ENCODE assay signal across 9 cellular contexts in genomic region chr19:38691938-38692457, GRCh38. TPM values are rescaled to one million over a fixed set of nuclear protein-coding genes. Genes with fewer than 3 reads are reported as not detected.
DNase-seq lines count a peak whose midpoint lies in the region; ATAC-seq, FAIRE-seq and TF ChIP-seq lines count a peak whose summit lies in the region.
"Had no signal": no experiment of that assay in that cellular context is flagged by ENCODE, and none has a peak within 500 bp of the region (broad histone marks: within the 10 kb centered on the region; RNA-seq: fewer than 3 reads in every experiment).

No MANE protein-coding gene starts in this region.

- no peak for TF ChIP-seq CTCF in activated CD8-positive, alpha-beta T cell treated with anti-CD3 and anti-CD28 coated beads for 36 hours (IDR thresholded peaks at IDR 0.05)
- no peak for TF ChIP-seq CTCF in mesothelial cell of epicardium (IDR thresholded peaks at IDR 0.05; ENCODE audit: unreplicated experiment)

- POLR2A ChIA-PET in activated CD8-positive, alpha-beta T cell treated with anti-CD3 and anti-CD28 coated beads, Interleukin-2, amount 10 ng/mL, durations not matched to agents 7 days and 5 days (lab: Charles Lee) = no interaction called here
- POLR2A ChIA-PET in activated CD8-positive, alpha-beta T cell treated with anti-CD3 and anti-CD28 coated beads for 36 hours (lab: Charles Lee) = interaction anchor here (0.9 to 1.5 kb wide), 2 partner anchors 11 to 174 kb away, joined by 3 read pairs; no protein-coding TSS in a partner anchor

- peaks cover 55% of the 10 kb centered on the region for H3K36me3 Mint-ChIP-seq in activated CD8-positive, alpha-beta T cell treated with anti-CD3 and anti-CD28 coated beads, Interleukin-2, amount 10 ng/mL, durations not matched to agents 7 days and 5 days (ENCODE audit: low read depth)
- H3K36me3 Mint-ChIP-seq in activated CD8-positive, alpha-beta T cell treated with anti-CD3 and anti-CD28 coated beads for 36 hours (ENCODE audit: low read depth) = peaks cover 12% of the 10 kb centered on the region
- peaks cover 27% of the 10 kb centered on the region for H3K36me3 Mint-ChIP-seq in effector memory CD8-positive, alpha-beta T cell (ENCODE audit: insufficient read depth)
- peaks cover 24% of the 10 kb centered on the region for H3K36me3 Mint-ChIP-seq in mesothelial cell of epicardium
- H3K36me3 Mint-ChIP-seq: naive B cell had no signal

- no peak for ATAC-seq in activated CD8-positive, alpha-beta T cell treated with anti-CD3 and anti-CD28 coated beads, Interleukin-2, amount 10 ng/mL, durations not matched to agents 7 days and 5 days
- ATAC-seq in activated CD8-positive, alpha-beta T cell treated with anti-CD3 and anti-CD28 coated beads for 36 hours = no peak
- ATAC-seq in effector memory CD8-positive, alpha-beta T cell (replicated peaks) = no peak

- no peaks in the 10 kb centered on the region for H3K27me3 Mint-ChIP-seq in activated CD8-positive, alpha-beta T cell treated with anti-CD3 and anti-CD28 coated beads, Interleukin-2, amount 10 ng/mL, durations not matched to agents 7 days and 5 days (ENCODE audit: low read depth)
- H3K27me3 Mint-ChIP-seq in activated CD8-positive, alpha-beta T cell treated with anti-CD3 and anti-CD28 coated beads for 36 hours = no peaks in the 10 kb centered on the region
- no peaks in the 10 kb centered on the region for H3K27me3 Mint-ChIP-seq in effector memory CD8-positive, alpha-beta T cell
- H3K27me3 Mint-ChIP-seq in mesothelial cell of epicardium (ENCODE audit: low read depth) = no peaks in the 10 kb centered on the region
- H3K27me3 Mint-ChIP-seq: naive B cell had no signal

- CTCF ChIA-PET in activated CD8-positive, alpha-beta T cell treated with anti-CD3 and anti-CD28 coated beads, Interleukin-2, amount 10 ng/mL, durations not matched to agents 7 days and 5 days (lab: Charles Lee) = interaction anchor here (1.0 kb wide), 1 partner anchor 238 kb away, joined by 3 read pairs; the partner anchor contains the start of genes MRPS12 and SARS2
- CTCF ChIA-PET in activated CD8-positive, alpha-beta T cell treated with anti-CD3 and anti-CD28 coated beads for 36 hours (lab: Charles Lee) = interaction anchor here (1.5 kb wide), 1 partner anchor 57 kb away, joined by 3 read pairs; no protein-coding TSS in a partner anchor

- no peak overlapping the region for H3K4me3 Mint-ChIP-seq in activated CD8-positive, alpha-beta T cell treated with anti-CD3 and anti-CD28 coated beads, Interleukin-2, amount 10 ng/mL, durations not matched to agents 7 days and 5 days
- H3K4me3 Mint-ChIP-seq in activated CD8-positive, alpha-beta T cell treated with anti-CD3 and anti-CD28 coated beads for 36 hours = no peak overlapping the region
- H3K4me3 Mint-ChIP-seq in effector memory CD8-positive, alpha-beta T cell = peak overlapping the region; percentile 78
- peak overlapping the region; percentile 43 for H3K4me3 Mint-ChIP-seq in mesothelial cell of epicardium

- peak overlapping the region; percentile 88 for H3K27ac Mint-ChIP-seq in activated CD8-positive, alpha-beta T cell treated with anti-CD3 and anti-CD28 coated beads, Interleukin-2, amount 10 ng/mL, durations not matched to agents 7 days and 5 days
- H3K27ac Mint-ChIP-seq in activated CD8-positive, alpha-beta T cell treated with anti-CD3 and anti-CD28 coated beads for 36 hours = no peak overlapping the region
- peak overlapping the region; percentile 90 to 93 for H3K27ac Mint-ChIP-seq in effector memory CD8-positive, alpha-beta T cell
- peak overlapping the region; percentile 100 for H3K27ac Mint-ChIP-seq in mesothelial cell of epicardium

- intact Hi-C loops in activated CD8-positive, alpha-beta T cell treated with anti-CD3 and anti-CD28 coated beads for 36 hours (cut with micrococcal nuclease) = no loop called here

- H3K4me1 Mint-ChIP-seq in activated CD8-positive, alpha-beta T cell treated with anti-CD3 and anti-CD28 coated beads, Interleukin-2, amount 10 ng/mL, durations not matched to agents 7 days and 5 days (ENCODE audit: low read depth) = peaks cover 89% of the 10 kb centered on the region
- H3K4me1 Mint-ChIP-seq in activated CD8-positive, alpha-beta T cell treated with anti-CD3 and anti-CD28 coated beads for 36 hours (ENCODE audit: low read depth) = peaks cover 47% of the 10 kb centered on the region
- peaks cover 61 to 75% of the 10 kb centered on the region in 2 donors for H3K4me1 Mint-ChIP-seq in effector memory CD8-positive, alpha-beta T cell (ENCODE audit: low read depth in 2 of 2)
- peaks cover 65% of the 10 kb centered on the region for H3K4me1 Mint-ChIP-seq in mesothelial cell of epicardium

- FAIRE-seq in urothelium cell line (lab: Jason Lieb, UNC) = no peak

- no peaks in the 10 kb centered on the region for H3K9me3 Mint-ChIP-seq in activated CD8-positive, alpha-beta T cell treated with anti-CD3 and anti-CD28 coated beads, Interleukin-2, amount 10 ng/mL, durations not matched to agents 7 days and 5 days (ENCODE audit: insufficient read depth)
- H3K9me3 Mint-ChIP-seq in activated CD8-positive, alpha-beta T cell treated with anti-CD3 and anti-CD28 coated beads for 36 hours = no peaks in the 10 kb centered on the region
- no peaks in the 10 kb centered on the region for H3K9me3 Mint-ChIP-seq in effector memory CD8-positive, alpha-beta T cell
- H3K9me3 Mint-ChIP-seq in mesothelial cell of epicardium = peaks cover 10% of the 10 kb centered on the region
- H3K9me3 Mint-ChIP-seq: naive B cell had no signal

- no peak for DNase-seq in activated CD8-positive, alpha-beta T cell treated with anti-CD3 and anti-CD28 coated beads, Interleukin-2, amount 10 ng/mL, durations not matched to agents 7 days and 5 days
- DNase-seq in activated CD8-positive, alpha-beta T cell treated with anti-CD3 and anti-CD28 coated beads for 36 hours = no peak
- DNase-seq in effector memory CD8-positive, alpha-beta T cell = no peak
- DNase-seq in mesothelial cell of epicardium (ENCODE audit: low spot score in 2 of 2, unreplicated experiment in 2 of 2) = no peak
- peak; percentile 87 for DNase-seq in urothelium cell line (ENCODE audit: low spot score)
- no peak for DNase-seq in activated effector memory CD4-positive, alpha-beta T cell treated with anti-CD3 and anti-CD28 coated beads, Interleukin-2, amount 50 U/mL, for 16 hours
- no peak for DNase-seq in NCI-H1930 (lab: John Stamatoyannopoulos, UW)
- no peak for DNase-seq in central memory CD4-positive, alpha-beta T cell
- DNase-seq: naive B cell had no signal

RNA-seq across cellular contexts. Expression of gene ACTN4, which starts 44.5 kb away (rescaled TPM):
- total RNA-seq in activated CD8-positive, alpha-beta T cell treated with anti-CD3 and anti-CD28 coated beads, Interleukin-2, amount 10 ng/mL, durations not matched to agents 7 days and 5 days = 100 to 1,000 TPM; 357 to 373 TPM
- 100 to 1,000 TPM; 183 to 189 TPM for total RNA-seq in activated CD8-positive, alpha-beta T cell treated with anti-CD3 and anti-CD28 coated beads for 36 hours
- 452 to 469 TPM (median 460 TPM) in 3 replicates for total RNA-seq in mesothelial cell of epicardium

RNA-seq across cellular contexts. Expression of gene CAPN12, which starts 52.3 kb away (rescaled TPM):
- total RNA-seq in activated CD8-positive, alpha-beta T cell treated with anti-CD3 and anti-CD28 coated beads, Interleukin-2, amount 10 ng/mL, durations not matched to agents 7 days and 5 days = 10 to 100 TPM; 12.2 to 16.2 TPM
- 10 to 100 TPM; 19.6 to 22.7 TPM for total RNA-seq in activated CD8-positive, alpha-beta T cell treated with anti-CD3 and anti-CD28 coated beads for 36 hours
- total RNA-seq in mesothelial cell of epicardium = 6.1 to 6.8 TPM (median 6.7 TPM) in 3 replicates

Comparison
In these comparisons a context has a peak if more than half of its experiments do, and no peak if none do; other contexts are left out.
1. H3K4me3 Mint-ChIP-seq: peak in effector memory CD8-positive, alpha-beta T cell (2 of 2) and mesothelial cell of epicardium (single experiment); none in activated CD8-positive, alpha-beta T cell treated with anti-CD3 and anti-CD28 coated beads, Interleukin-2, amount 10 ng/mL, durations not matched to agents 7 days and 5 days (single experiment) and activated CD8-positive, alpha-beta T cell treated with anti-CD3 and anti-CD28 coated beads for 36 hours (single experiment).